Comparison of ENCODE assay signal across 1 cellular context in genomic region chr4:120525106-120525505, GRCh38.
TF ChIP-seq lines count a peak whose summit lies in the region.

No MANE protein-coding gene starts in this region.

TF ChIP-seq in GM23338, 12 proteins besides CTCF, POLR2A, EP300 and RAD21 (continued from another document):
- TF ChIP-seq REST (IDR thresholded peaks at IDR 0.05; ENCODE audit: unreplicated experiment) (no peak), ZNF331 (CRISPR knock-in tag; IDR thresholded peaks at IDR 0.05; ENCODE audit: low read depth) (no peak), STAT1 (IDR thresholded peaks at IDR 0.05; ENCODE audit: unreplicated experiment) (no peak), POLR2AphosphoS5 (IDR thresholded peaks at IDR 0.05; ENCODE audit: low read depth) (no peak), ZNF114 (CRISPR knock-in tag; IDR thresholded peaks at IDR 0.05) (no peak), ETS1 (IDR thresholded peaks at IDR 0.05) (no peak), EZH2phosphoT487 (IDR thresholded peaks at IDR 0.05; ENCODE audit: unreplicated experiment) (no peak), NANOG (IDR thresholded peaks at IDR 0.05; ENCODE audit: borderline replicate concordance) (no peak), JUNB (IDR thresholded peaks at IDR 0.05; ENCODE audit: unreplicated experiment) (no peak)
